7 cellular contexts compared by ENCODE assay signal in genomic region chr10:77392851-77393250, GRCh38.
DNase-seq lines count a peak whose midpoint lies in the region; ATAC-seq, FAIRE-seq and TF ChIP-seq lines count a peak whose summit lies in the region.

No MANE protein-coding gene starts in this region.

- no peak overlapping the region for H3K4me3 ChIP-seq in HFF-Myc (replicated peaks; ENCODE audit: low read depth, low read length)

- ATAC-seq in GM21360 (IDR thresholded peaks at IDR 0.05; ENCODE audit: unreplicated experiment) (no peak), HG02571 (IDR thresholded peaks at IDR 0.05; ENCODE audit: unreplicated experiment) (no peak), GM18867 (IDR thresholded peaks at IDR 0.05; ENCODE audit: unreplicated experiment) (no peak)

- peak; percentile 97 for DNase-seq in HFF-Myc (ENCODE audit: extremely low read depth, low read depth)
- peak; percentile 97 for DNase-seq in RCC 7860 (ENCODE audit: low spot score)
- DNase-seq in fibroblast of peridontal ligament (ENCODE audit: extremely low read depth): peak; percentile 89
- DNase-seq in stromal cell of bone marrow (ENCODE audit: low read depth): peak; percentile 92

- peak; percentile 95 for FAIRE-seq in RCC 7860 (lab: Jason Lieb, UNC)

- TF ChIP-seq CTCF in HFF-Myc (IDR thresholded peaks at IDR 0.05; ENCODE audit: low read depth, low read length, missing control alignments): no peak
